26 cellular contexts compared by ENCODE assay signal in genomic region chr22:34620832-34621231, GRCh38.
"Had no signal": no experiment of that assay in that cellular context is flagged by ENCODE, and none has a peak within 500 bp of the region (broad histone marks: within the 10 kb centered on the region; RNA-seq: fewer than 3 reads in every experiment).

No MANE protein-coding gene starts in this region.

- DNase-seq: activated CD4-positive, alpha-beta T cell treated with anti-CD3 and anti-CD28 coated beads for 48 hours; activated CD4-positive, alpha-beta T cell treated with anti-CD3 and anti-CD28 coated beads, Interleukin-2, amount 50 U/mL, for 4 hours; activated CD8-positive, alpha-beta memory T cell treated with anti-CD3 and anti-CD28 coated beads, Interleukin-2, amount 50 U/mL, for 48 hours; activated CD8-positive, alpha-beta T cell treated with anti-CD3 and anti-CD28 coated beads, Interleukin-2, amount 10 ng/mL, durations not matched to agents 7 days and 5 days; activated naive CD4-positive, alpha-beta T cell; activated T-cell treated with anti-CD3 and anti-CD28 coated beads, Interleukin-2, amount 50 U/mL, for 1 hour; aorta; caudate nucleus; colonic mucosa; NCI-H1092; NCI-H1417 treated with DMSO at 0.1 percent for 48 hours; NCI-H1694; NCI-H2029; NCI-H2107; NCI-H2171 treated with DMSO at 0.1 percent for 48 hours; NCI-H226; NCI-H526; NCI-H774; PC-3; SIG-M5; T-cell; T-helper 2 cell; T1000 had no signal

- H3K36me3 ChIP-seq: breast epithelium, colonic mucosa had no signal

- H3K27me3 ChIP-seq: colonic mucosa had no signal

- H3K4me3 ChIP-seq: breast epithelium, colonic mucosa, SK-N-MC had no signal

- H3K27ac ChIP-seq: breast epithelium, colonic mucosa, SK-N-MC had no signal

- ATAC-seq: activated CD4-positive, CD25-positive, alpha-beta regulatory T cell treated with anti-CD3 and anti-CD28 coated beads, Interleukin-2, amount 50 U/mL, for 24 hours; activated CD8-positive, alpha-beta T cell treated with anti-CD3 and anti-CD28 coated beads, Interleukin-2, amount 10 ng/mL, durations not matched to agents 7 days and 5 days; PC-3; T-cell had no signal

- H3K9me3 ChIP-seq: breast epithelium, colonic mucosa had no signal

- H3K4me1 ChIP-seq: breast epithelium, colonic mucosa had no signal
